In the genomic region with DNA sequence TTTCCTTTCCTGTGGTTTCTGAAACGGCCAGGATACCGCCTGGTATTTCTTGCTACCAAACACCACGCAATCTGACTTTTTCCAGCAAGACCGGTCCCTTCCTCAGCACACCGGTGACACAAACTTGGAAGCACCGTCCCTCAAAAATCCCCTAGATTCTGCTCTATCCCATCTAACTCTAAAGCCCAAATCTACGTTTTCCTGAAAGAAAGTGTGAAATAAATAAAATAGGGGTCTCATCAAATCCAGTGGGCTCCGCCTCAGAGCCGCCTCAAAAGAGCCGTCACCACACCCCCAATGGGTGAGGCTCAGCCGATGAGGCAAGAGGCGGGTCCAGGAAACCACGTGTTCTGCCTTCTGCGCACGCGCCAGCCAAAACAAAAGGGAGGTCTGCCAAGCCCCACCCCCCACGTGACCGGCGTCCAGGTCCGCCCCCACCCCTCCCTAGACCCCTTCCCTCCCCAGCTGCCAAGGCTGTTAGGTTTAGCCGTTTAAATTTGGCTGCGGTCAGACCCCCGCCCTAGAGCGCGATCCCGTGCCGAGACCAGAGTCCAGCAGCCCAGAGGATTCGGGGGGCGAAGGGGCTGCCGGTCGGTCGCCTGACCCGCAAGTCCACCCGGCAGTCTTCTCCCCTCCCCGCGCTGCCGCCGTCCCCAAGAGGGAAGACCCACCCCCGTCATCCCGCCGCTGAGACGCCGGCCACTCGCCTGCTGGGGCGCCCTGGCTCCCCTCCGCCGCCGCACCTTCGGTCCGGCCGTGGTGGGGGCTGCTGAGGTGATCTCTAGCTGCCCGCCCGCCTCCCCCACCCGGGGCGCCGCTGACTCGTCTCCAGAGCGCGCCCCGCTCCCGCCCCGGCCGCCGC, we compare ENCODE assay signal across 1 cellular context.
TF ChIP-seq lines count a peak whose summit lies in the region.

No MANE protein-coding gene starts in this region.

TF ChIP-seq in HepG2, 621 proteins besides CTCF, POLR2A, EP300 and RAD21 (continued from another document and continues in another):
- TF ChIP-seq, protein P1, sequence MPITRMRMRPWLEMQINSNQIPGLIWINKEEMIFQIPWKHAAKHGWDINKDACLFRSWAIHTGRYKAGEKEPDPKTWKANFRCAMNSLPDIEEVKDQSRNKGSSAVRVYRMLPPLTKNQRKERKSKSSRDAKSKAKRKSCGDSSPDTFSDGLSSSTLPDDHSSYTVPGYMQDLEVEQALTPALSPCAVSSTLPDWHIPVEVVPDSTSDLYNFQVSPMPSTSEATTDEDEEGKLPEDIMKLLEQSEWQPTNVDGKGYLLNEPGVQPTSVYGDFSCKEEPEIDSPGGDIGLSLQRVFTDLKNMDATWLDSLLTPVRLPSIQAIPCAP (CRISPR knock-in tag; IDR thresholded peaks at IDR 0.05; ENCODE audit: low read depth) = no peak
- TF ChIP-seq CEBPG (CRISPR knock-in tag; IDR thresholded peaks at IDR 0.05) (peak; percentile 88), ZEB1 (IDR thresholded peaks at IDR 0.05; ENCODE audit: insufficient replicate concordance, low read depth) (peak; percentile 16), HNRNPK (IDR thresholded peaks at IDR 0.05; ENCODE audit: low read depth, low read length, poor library complexity, severe bottlenecking) (peak; percentile 78), ZXDC (CRISPR knock-in tag; IDR thresholded peaks at IDR 0.05) (no peak), ZFP91 (CRISPR knock-in tag; IDR thresholded peaks at IDR 0.05; ENCODE audit: borderline replicate concordance) (peak; percentile 25; the same call in 1 of the 2 replicates), ARNT (IDR thresholded peaks at IDR 0.05) (no peak), RELA (CRISPR knock-in tag; IDR thresholded peaks at IDR 0.05) (no peak), TSC22D2 (CRISPR knock-in tag; IDR thresholded peaks at IDR 0.05; ENCODE audit: borderline replicate concordance) (no peak; the same call in 1 of the 2 replicates), MYC (CRISPR knock-in tag; IDR thresholded peaks at IDR 0.05; ENCODE audit: borderline replicate concordance) (peak; percentile 73), ZNF546 (CRISPR knock-in tag; conservative IDR thresholded peaks at IDR 0.05) (no peak), ZNF234 (CRISPR knock-in tag; conservative IDR thresholded peaks at IDR 0.05) (no peak), KDM3A (CRISPR knock-in tag; IDR thresholded peaks at IDR 0.05; ENCODE audit: low read depth) (no peak), CEBPZ (IDR thresholded peaks at IDR 0.05; ENCODE audit: low read length) (no peak), ZNF616 (CRISPR knock-in tag; IDR thresholded peaks at IDR 0.05; ENCODE audit: low read depth) (no peak), ATF6 (CRISPR knock-in tag; conservative IDR thresholded peaks at IDR 0.05) (peak; percentile 48; the same call in 1 of the 2 replicates), THAP7 (CRISPR knock-in tag; IDR thresholded peaks at IDR 0.05) (no peak), FLYWCH1 (CRISPR knock-in tag; IDR thresholded peaks at IDR 0.05) (no peak), ETV6 (CRISPR knock-in tag; conservative IDR thresholded peaks at IDR 0.05) (no peak), MBNL3 (CRISPR knock-in tag; conservative IDR thresholded peaks at IDR 0.05) (no peak), IRF2 (CRISPR knock-in tag; IDR thresholded peaks at IDR 0.05) (peak; percentile 35; the same call in 1 of the 2 replicates), ZBTB8A (CRISPR knock-in tag; IDR thresholded peaks at IDR 0.05; ENCODE audit: borderline replicate concordance, low read depth) (no peak; the same call in 1 of the 2 replicates), CREBL2 (CRISPR knock-in tag; IDR thresholded peaks at IDR 0.05; ENCODE audit: borderline replicate concordance) (no peak), TMF1 (CRISPR knock-in tag; IDR thresholded peaks at IDR 0.05; ENCODE audit: low read depth) (peak; percentile 46; the same call in 1 of the 2 replicates), ZSCAN29 (CRISPR knock-in tag; conservative IDR thresholded peaks at IDR 0.05) (peak; percentile 38; the same call in 1 of the 2 replicates), ZNF678 (CRISPR knock-in tag; IDR thresholded peaks at IDR 0.05) (no peak), ZFP36L1 (CRISPR knock-in tag; IDR thresholded peaks at IDR 0.05) (no peak; the same call in 1 of the 2 replicates), GPN1 (CRISPR knock-in tag; IDR thresholded peaks at IDR 0.05; ENCODE audit: borderline replicate concordance) (no peak), ZBTB20 (CRISPR knock-in tag; IDR thresholded peaks at IDR 0.05; ENCODE audit: borderline replicate concordance, low read depth) (no peak)
- TF ChIP-seq, protein P2, sequence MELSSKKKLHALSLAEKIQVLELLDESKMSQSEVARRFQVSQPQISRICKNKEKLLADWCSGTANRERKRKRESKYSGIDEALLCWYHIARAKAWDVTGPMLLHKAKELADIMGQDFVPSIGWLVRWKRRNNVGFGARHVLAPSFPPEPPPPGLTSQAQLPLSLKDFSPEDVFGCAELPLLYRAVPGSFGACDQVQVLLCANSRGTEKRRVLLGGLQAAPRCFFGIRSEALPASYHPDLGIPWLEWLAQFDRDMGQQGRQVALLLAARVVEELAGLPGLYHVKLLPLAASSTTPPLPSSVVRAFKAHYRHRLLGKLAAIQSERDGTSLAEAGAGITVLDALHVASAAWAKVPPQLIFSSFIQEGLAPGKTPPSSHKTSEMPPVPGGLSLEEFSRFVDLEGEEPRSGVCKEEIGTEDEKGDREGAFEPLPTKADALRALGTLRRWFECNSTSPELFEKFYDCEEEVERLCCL (CRISPR knock-in tag; IDR thresholded peaks at IDR 0.05; ENCODE audit: borderline replicate concordance) = no peak
- TF ChIP-seq, protein P3, sequence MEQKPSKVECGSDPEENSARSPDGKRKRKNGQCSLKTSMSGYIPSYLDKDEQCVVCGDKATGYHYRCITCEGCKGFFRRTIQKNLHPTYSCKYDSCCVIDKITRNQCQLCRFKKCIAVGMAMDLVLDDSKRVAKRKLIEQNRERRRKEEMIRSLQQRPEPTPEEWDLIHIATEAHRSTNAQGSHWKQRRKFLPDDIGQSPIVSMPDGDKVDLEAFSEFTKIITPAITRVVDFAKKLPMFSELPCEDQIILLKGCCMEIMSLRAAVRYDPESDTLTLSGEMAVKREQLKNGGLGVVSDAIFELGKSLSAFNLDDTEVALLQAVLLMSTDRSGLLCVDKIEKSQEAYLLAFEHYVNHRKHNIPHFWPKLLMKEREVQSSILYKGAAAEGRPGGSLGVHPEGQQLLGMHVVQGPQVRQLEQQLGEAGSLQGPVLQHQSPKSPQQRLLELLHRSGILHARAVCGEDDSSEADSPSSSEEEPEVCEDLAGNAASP (CRISPR knock-in tag; IDR thresholded peaks at IDR 0.05; ENCODE audit: borderline replicate concordance) = peak; percentile 50
- TF ChIP-seq, protein P4, sequence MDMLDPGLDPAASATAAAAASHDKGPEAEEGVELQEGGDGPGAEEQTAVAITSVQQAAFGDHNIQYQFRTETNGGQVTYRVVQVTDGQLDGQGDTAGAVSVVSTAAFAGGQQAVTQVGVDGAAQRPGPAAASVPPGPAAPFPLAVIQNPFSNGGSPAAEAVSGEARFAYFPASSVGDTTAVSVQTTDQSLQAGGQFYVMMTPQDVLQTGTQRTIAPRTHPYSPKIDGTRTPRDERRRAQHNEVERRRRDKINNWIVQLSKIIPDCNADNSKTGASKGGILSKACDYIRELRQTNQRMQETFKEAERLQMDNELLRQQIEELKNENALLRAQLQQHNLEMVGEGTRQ (IDR thresholded peaks at IDR 0.05; ENCODE audit: low read depth, low read length) = peak; percentile 97
- TF ChIP-seq, protein P4 (CRISPR knock-in tag; IDR thresholded peaks at IDR 0.05; ENCODE audit: borderline replicate concordance) = peak; percentile 95; the same call in 1 of the 2 replicates
- TF ChIP-seq, protein P5, sequence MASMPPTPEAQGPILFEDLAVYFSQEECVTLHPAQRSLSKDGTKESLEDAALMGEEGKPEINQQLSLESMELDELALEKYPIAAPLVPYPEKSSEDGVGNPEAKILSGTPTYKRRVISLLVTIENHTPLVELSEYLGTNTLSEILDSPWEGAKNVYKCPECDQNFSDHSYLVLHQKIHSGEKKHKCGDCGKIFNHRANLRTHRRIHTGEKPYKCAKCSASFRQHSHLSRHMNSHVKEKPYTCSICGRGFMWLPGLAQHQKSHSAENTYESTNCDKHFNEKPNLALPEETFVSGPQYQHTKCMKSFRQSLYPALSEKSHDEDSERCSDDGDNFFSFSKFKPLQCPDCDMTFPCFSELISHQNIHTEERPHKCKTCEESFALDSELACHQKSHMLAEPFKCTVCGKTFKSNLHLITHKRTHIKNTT (CRISPR knock-in tag; IDR thresholded peaks at IDR 0.05) = no peak
